In the genomic region with DNA sequence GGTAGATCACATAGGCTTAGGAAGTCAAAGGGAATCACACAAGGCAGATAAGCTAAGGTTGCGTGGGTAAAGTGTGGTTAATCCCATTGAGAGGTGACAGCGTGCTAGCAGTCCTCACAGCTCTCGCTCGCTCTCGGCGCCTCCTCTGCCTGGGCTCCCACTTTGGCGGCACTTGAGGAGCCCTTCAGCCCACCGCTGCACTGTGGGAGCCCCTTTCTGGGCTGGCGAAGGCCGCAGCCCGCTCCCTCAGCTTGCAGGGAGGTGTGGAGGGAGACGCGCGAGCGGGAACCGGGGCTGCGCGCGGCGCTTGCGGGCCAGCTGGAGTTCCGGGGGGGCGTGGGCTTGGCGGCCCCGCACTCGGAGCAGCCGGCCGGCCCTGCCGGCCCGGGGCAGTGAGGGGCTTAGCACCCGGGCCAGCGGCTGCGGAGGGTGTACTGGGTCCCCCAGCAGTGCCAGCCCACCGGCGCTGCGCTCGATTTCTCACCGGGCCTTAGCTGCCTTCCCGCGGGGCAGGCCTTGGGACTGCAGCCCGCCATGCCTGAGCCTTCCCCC, we compare ENCODE assay signal across 1 cellular context.
A peak's percentile ranks its signal among the peaks of the same experiment; 100 is the strongest.
TF ChIP-seq lines count a peak whose summit lies in the region.

No MANE protein-coding gene starts in this region.

TF ChIP-seq in H1, 55 proteins besides CTCF, POLR2A, EP300 and RAD21:
- TF ChIP-seq, protein P1, sequence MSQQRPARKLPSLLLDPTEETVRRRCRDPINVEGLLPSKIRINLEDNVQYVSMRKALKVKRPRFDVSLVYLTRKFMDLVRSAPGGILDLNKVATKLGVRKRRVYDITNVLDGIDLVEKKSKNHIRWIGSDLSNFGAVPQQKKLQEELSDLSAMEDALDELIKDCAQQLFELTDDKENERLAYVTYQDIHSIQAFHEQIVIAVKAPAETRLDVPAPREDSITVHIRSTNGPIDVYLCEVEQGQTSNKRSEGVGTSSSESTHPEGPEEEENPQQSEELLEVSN (IDR thresholded peaks at IDR 0.05) = peak; percentile 19; the same call in 1 of the 2 replicates
